9 cellular contexts compared by ENCODE assay signal in genomic region chr10:454860-455259, GRCh38.
DNase-seq lines count a peak whose midpoint lies in the region; ATAC-seq lines count a peak whose summit lies in the region.
"Had no signal": no experiment of that assay in that cellular context is flagged by ENCODE, and none has a peak within 500 bp of the region (broad histone marks: within the 10 kb centered on the region; RNA-seq: fewer than 3 reads in every experiment).

No MANE protein-coding gene starts in this region.

- H3K4me1 ChIP-seq in SJSA1 (replicated peaks), result peaks cover 20% of the 10 kb centered on the region

- H3K27me3 ChIP-seq in SJSA1 (replicated peaks), result no peaks in the 10 kb centered on the region

- intact Hi-C loops in sciatic nerve (cut with DNase I), result no loop called here

- no peak overlapping the region for H3K4me3 ChIP-seq in SJSA1

- H3K27ac ChIP-seq in SJSA1, result no peak overlapping the region

- DNase-seq in GM04503 (ENCODE audit: low read depth) (peak; percentile 58), SJSA1 (ENCODE audit: low read depth in 1 of 2, low spot score in 2 of 2) (peak; percentile 66 to 69), fibroblast of the conjunctiva (ENCODE audit: low read depth) (peak; percentile 74), sciatic nerve (ENCODE audit: low spot score) (no peak), NCI-H82 (lab: John Stamatoyannopoulos, UW) (no peak), DMS114 treated with DMSO at 0.1 percent for 48 hours (lab: John Stamatoyannopoulos, UW; ENCODE audit: unreplicated experiment) (no peak)
- DNase-seq in activated CD8-positive, alpha-beta memory T cell treated with anti-CD3 and anti-CD28 coated beads for 24 hours, result no peak
- DNase-seq: NCI-H2029 had no signal

- H3K9me3 ChIP-seq in SJSA1 (replicated peaks), result peaks cover 3% of the 10 kb centered on the region; the same call in 1 of the 2 replicates

- H3K36me3 ChIP-seq in SJSA1, result peaks cover 11% of the 10 kb centered on the region; the same call in 1 of the 2 replicates

- ATAC-seq in sciatic nerve, result peak; percentile 54
- no peak for ATAC-seq in HG03159 (IDR thresholded peaks at IDR 0.05; ENCODE audit: unreplicated experiment)

Comparison
In these comparisons a context has a peak if more than half of its experiments do, and no peak if none do; other contexts are left out.
1. DNase-seq: peak in GM04503 (single experiment), SJSA1 (2 of 2) and fibroblast of the conjunctiva (single experiment); none in sciatic nerve (single experiment), activated CD8-positive, alpha-beta memory T cell treated with anti-CD3 and anti-CD28 coated beads for 24 hours (single experiment), NCI-H82 (single experiment) and DMS114 treated with DMSO at 0.1 percent for 48 hours (single experiment).